11 cellular contexts compared by ENCODE assay signal in the genomic region with DNA sequence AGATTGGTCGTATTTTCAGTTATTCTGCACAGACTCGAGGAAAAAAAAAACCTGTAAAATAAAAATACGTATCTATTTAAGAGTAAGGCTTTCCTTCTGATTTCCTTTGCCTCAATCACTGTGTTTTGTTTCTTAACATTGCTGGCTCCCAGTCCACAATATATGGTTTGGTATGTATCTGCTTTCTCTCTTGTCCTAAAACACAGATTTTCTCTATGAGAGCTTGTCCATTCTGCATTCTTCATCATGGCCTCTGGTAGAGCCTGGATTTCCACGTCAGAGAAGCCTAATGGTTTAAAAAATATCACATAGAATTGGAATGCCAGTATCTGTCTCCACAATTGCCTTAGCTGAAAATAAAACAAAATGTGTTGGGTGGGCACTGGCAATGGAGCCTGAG. TPM values are rescaled to one million over a fixed set of nuclear protein-coding genes. Genes with fewer than 3 reads are reported as not detected.
DNase-seq lines count a peak whose midpoint lies in the region; ATAC-seq and TF ChIP-seq lines count a peak whose summit lies in the region.
"Had no signal": no experiment of that assay in that cellular context is flagged by ENCODE, and none has a peak within 500 bp of the region (broad histone marks: within the 10 kb centered on the region; RNA-seq: fewer than 3 reads in every experiment).

No MANE protein-coding gene starts in this region.

- no peak for ATAC-seq in upper lobe of right lung
- ATAC-seq in left lung: no peak

- H3K27ac ChIP-seq in muscle layer of duodenum (ENCODE audit: low read length) (peak overlapping the region; percentile 81), upper lobe of right lung (peak overlapping the region; percentile 32), left lung (peak overlapping the region in 1 of 2 donors; percentile 1)

- intact Hi-C loops in upper lobe of right lung (cut with DNase I): no loop called here
- intact Hi-C loops in left lung (cut with DNase I): no loop called here

- H3K4me1 ChIP-seq in muscle layer of duodenum (ENCODE audit: control insufficient read depth in 1 of 2, insufficient read depth in 2 of 2, low read length in 2 of 2) (no peaks in the 10 kb centered on the region), upper lobe of right lung (peaks cover 6% of the 10 kb centered on the region), left lung (peaks cover 8 to 17% of the 10 kb centered on the region in 2 donors)

- peaks cover 3% of the 10 kb centered on the region for H3K27me3 ChIP-seq in muscle layer of duodenum (ENCODE audit: low read depth, low read length)
- no peaks in the 10 kb centered on the region for H3K27me3 ChIP-seq in upper lobe of right lung
- peaks cover 8 to 27% of the 10 kb centered on the region in 2 donors for H3K27me3 ChIP-seq in left lung

- no peaks in the 10 kb centered on the region for H3K9me3 Mint-ChIP-seq in activated naive CD4-positive, alpha-beta T cell treated with anti-CD3 and anti-CD28 coated beads, Interleukin-2, amount 50 U/mL, for 24 hours

- H3K4me3 Mint-ChIP-seq in activated naive CD4-positive, alpha-beta T cell treated with anti-CD3 and anti-CD28 coated beads, Interleukin-2, amount 50 U/mL, for 24 hours: peak overlapping the region; percentile 97

- no peaks in the 10 kb centered on the region for H3K27me3 Mint-ChIP-seq in activated naive CD4-positive, alpha-beta T cell treated with anti-CD3 and anti-CD28 coated beads, Interleukin-2, amount 50 U/mL, for 24 hours

- H3K4me3 ChIP-seq in choroid plexus epithelial cell (ENCODE audit: low read depth, low read length): peak overlapping the region; percentile 69
- peak overlapping the region; percentile 68 to 86 for H3K4me3 ChIP-seq in muscle layer of duodenum (ENCODE audit: low read depth in 1 of 2, low read length in 2 of 2)
- peak overlapping the region; percentile 54 for H3K4me3 ChIP-seq in upper lobe of right lung
- peak overlapping the region in 1 of 2 donors; percentile 53 for H3K4me3 ChIP-seq in left lung
- H3K4me3 ChIP-seq: mucosa of descending colon had no signal

- H3K36me3 Mint-ChIP-seq in activated naive CD4-positive, alpha-beta T cell treated with anti-CD3 and anti-CD28 coated beads, Interleukin-2, amount 50 U/mL, for 24 hours: peaks cover 48% of the 10 kb centered on the region

- H3K4me1 Mint-ChIP-seq in activated naive CD4-positive, alpha-beta T cell treated with anti-CD3 and anti-CD28 coated beads, Interleukin-2, amount 50 U/mL, for 24 hours: peaks cover 56% of the 10 kb centered on the region

- H3K36me3 ChIP-seq in muscle layer of duodenum (ENCODE audit: control insufficient read depth in 1 of 2, insufficient read depth in 2 of 2, low read length in 2 of 2) (no peaks in the 10 kb centered on the region), upper lobe of right lung (no peaks in the 10 kb centered on the region), left lung (no peaks in the 10 kb centered on the region)

- H3K9me3 ChIP-seq in muscle layer of duodenum (ENCODE audit: control insufficient read depth in 1 of 2, low read length in 2 of 2) (no peaks in the 10 kb centered on the region), upper lobe of right lung (no peaks in the 10 kb centered on the region), left lung (no peaks in the 10 kb centered on the region)
- H3K9me3 ChIP-seq: mucosa of descending colon had no signal

- TF ChIP-seq CTCF in choroid plexus epithelial cell (conservative IDR thresholded peaks at IDR 0.05; ENCODE audit: low read depth, low read length) (no peak), upper lobe of right lung (IDR thresholded peaks at IDR 0.05) (no peak), left lung (IDR thresholded peaks at IDR 0.05) (no peak)

- H3K27ac Mint-ChIP-seq in activated naive CD4-positive, alpha-beta T cell treated with anti-CD3 and anti-CD28 coated beads, Interleukin-2, amount 50 U/mL, for 24 hours: peak overlapping the region; percentile 93

- no peak for DNase-seq in activated naive CD4-positive, alpha-beta T cell (lab: John Stamatoyannopoulos, UW)
- DNase-seq in choroid plexus epithelial cell (ENCODE audit: low read depth) (peak; percentile 60), upper lobe of right lung (no peak), mesenteric fat pad (ENCODE audit: low spot score) (no peak), NOMO-1 treated with dmso at 0.1 percent for 144 hours (lab: John Stamatoyannopoulos, UW; ENCODE audit: unreplicated experiment) (no peak), left lung (no peak)
- DNase-seq: mucosa of descending colon, NCI-H1436 treated with DMSO at 0.1 percent for 48 hours had no signal

RNA-seq across cellular contexts. Expression of a gene that starts 1.8 kb away (rescaled TPM):
- total RNA-seq in upper lobe of right lung: 6.5 TPM
- total RNA-seq in mesenteric fat pad: 6.0 TPM
- total RNA-seq in left lung: 1 to 10 TPM; 6.6 to 7.9 TPM

RNA-seq across cellular contexts. Expression of a gene that starts 40.7 kb away (rescaled TPM):
- total RNA-seq in upper lobe of right lung: not detected
- not detected for total RNA-seq in mesenteric fat pad
- under 1 TPM in 1 of 2 donors, not detected in 1; 0.20 TPM for total RNA-seq in left lung
- total RNA-seq: activated CD8-positive, alpha-beta memory T cell treated with anti-CD3 and anti-CD28 coated beads for 36 hours had no signal
